18 cellular contexts compared by ENCODE assay signal in genomic region chr5:16712600-16712999, GRCh38.
DNase-seq lines count a peak whose midpoint lies in the region; ATAC-seq and TF ChIP-seq lines count a peak whose summit lies in the region.
"Had no signal": no experiment of that assay in that cellular context is flagged by ENCODE, and none has a peak within 500 bp of the region (broad histone marks: within the 10 kb centered on the region; RNA-seq: fewer than 3 reads in every experiment).

No MANE protein-coding gene starts in this region.

- H3K4me3 Mint-ChIP-seq in Caco-2 (ENCODE audit: unreplicated experiment) (no peak overlapping the region), endothelial cell (ENCODE audit: unreplicated experiment) (peak overlapping the region; percentile 93)
- H3K4me3 Mint-ChIP-seq: activated CD4-positive, alpha-beta T cell treated with anti-CD3 and anti-CD28 coated beads, Interleukin-2, amount 10 ng/mL, durations not matched to agents 7 days and 5 days; IgD-negative memory B cell had no signal

- H3F3A ChIP-seq in neural cell (ENCODE audit: insufficient read depth, low read length, poor library complexity, severe bottlenecking) = no peaks in the 10 kb centered on the region

- in situ Hi-C loops in mammary epithelial cell (cut with MboI; ENCODE audit: low sequenced_read_pairs in 2 of 2) = no loop called here

- BruUV-seq in Caco-2 (replicated peaks; lab: Mats Ljungman, UMichigan) (no TSS peak), mammary epithelial cell (replicated peaks; lab: Mats Ljungman, UMichigan) (no TSS peak)

- no peak for ATAC-seq in HG03378 (IDR thresholded peaks at IDR 0.05; ENCODE audit: unreplicated experiment)
- ATAC-seq: stimulated activated naive CD8-positive, alpha-beta T cell treated with anti-CD3 and anti-CD28 coated beads, Interleukin-15, amount 100 ng/mL, for 72 hours had no signal

- no peaks in the 10 kb centered on the region for H3K27me3 Mint-ChIP-seq in Caco-2 (ENCODE audit: insufficient read depth, unreplicated experiment)
- peaks cover 20% of the 10 kb centered on the region for H3K27me3 Mint-ChIP-seq in endothelial cell (ENCODE audit: unreplicated experiment)
- H3K27me3 Mint-ChIP-seq: IgD-negative memory B cell had no signal

- H2AFZ ChIP-seq in neural cell (ENCODE audit: low read depth, low read length) (no peak overlapping the region), mammary epithelial cell (ENCODE audit: low read depth, low read length) (no peak overlapping the region)

- H3K27me3 ChIP-seq in Caco-2 (replicated peaks; ENCODE audit: control insufficient read depth, insufficient read depth, low read length) (no peaks in the 10 kb centered on the region), neural cell (ENCODE audit: insufficient read depth, low read depth, low read length) (no peaks in the 10 kb centered on the region), mammary epithelial cell (ENCODE audit: insufficient read depth, low read length) (no peaks in the 10 kb centered on the region)
- H3K27me3 ChIP-seq: vagina had no signal

- H4K20me1 ChIP-seq in neural cell (ENCODE audit: insufficient read depth) = no peaks in the 10 kb centered on the region
- H4K20me1 ChIP-seq in mammary epithelial cell (ENCODE audit: insufficient read depth, low read length) = no peaks in the 10 kb centered on the region

- no peaks in the 10 kb centered on the region for H3K9me2 ChIP-seq in neural cell (ENCODE audit: insufficient read depth, low read length)

- H3K4me1 ChIP-seq in Caco-2 = peaks cover 5% of the 10 kb centered on the region; the same call in 1 of the 2 replicates
- H3K4me1 ChIP-seq in mammary epithelial cell (ENCODE audit: insufficient read depth, low read length) = no peaks in the 10 kb centered on the region
- H3K4me1 ChIP-seq: vagina had no signal

- no peak for TF ChIP-seq CTCF in Caco-2 (IDR thresholded peaks at IDR 0.05; ENCODE audit: insufficient read depth in 1 of 2, low read depth in 1 of 2, low read length in 1 of 2, severe bottlenecking in 1 of 2, unreplicated experiment in 1 of 2)
- TF ChIP-seq CTCF in endothelial cell (IDR thresholded peaks at IDR 0.05; ENCODE audit: unreplicated experiment) = no peak
- TF ChIP-seq CTCF in neural cell (IDR thresholded peaks at IDR 0.05; ENCODE audit: poor library complexity, severe bottlenecking) = no peak
- TF ChIP-seq CTCF in mammary epithelial cell (conservative IDR thresholded peaks at IDR 0.05 in 1 of 2, IDR thresholded peaks at IDR 0.05 in 1 of 2; ENCODE audit: extremely low read depth in 1 of 2, insufficient read depth in 1 of 2, low read depth in 1 of 2, low read length in 2 of 2) = no peak

- peak overlapping the region; percentile 67 for H3K9ac ChIP-seq in neural cell (ENCODE audit: low read length)
- no peak overlapping the region for H3K9ac ChIP-seq in mammary epithelial cell (ENCODE audit: insufficient read depth, low read length)

- DNase-seq in Caco-2 (no peak), NCI-H748 (lab: John Stamatoyannopoulos, UW; ENCODE audit: unreplicated experiment) (peak; percentile 83), endothelial cell (ENCODE audit: low spot score) (no peak), mammary epithelial cell (no peak), NCI-H146 (lab: John Stamatoyannopoulos, UW) (no peak), hypothalamus (lab: John Stamatoyannopoulos, UW) (no peak)
- DNase-seq: activated CD4-positive, alpha-beta T cell treated with anti-CD3 and anti-CD28 coated beads, Interleukin-2, amount 10 ng/mL, durations not matched to agents 7 days and 5 days; activated naive CD4-positive, alpha-beta T cell treated with anti-CD3 and anti-CD28 coated beads, Interleukin-2, amount 50 U/mL, for 16 hours; activated T-cell treated with anti-CD3 and anti-CD28 coated beads for 4 hours; DMS79; effector CD4-positive, alpha-beta T cell; left ventricle myocardium inferior; NCI-H1105; stimulated activated naive CD8-positive, alpha-beta T cell treated with anti-CD3 and anti-CD28 coated beads, Interleukin-15, amount 100 ng/mL, for 72 hours had no signal

- H3K27ac ChIP-seq in neural cell (ENCODE audit: low read length) (peak overlapping the region; percentile 88), mammary epithelial cell (ENCODE audit: insufficient read depth, low read depth, low read length) (no peak overlapping the region)
- H3K27ac ChIP-seq: left ventricle myocardium inferior, vagina had no signal

- intact Hi-C loops in Caco-2 (cut with micrococcal nuclease; ENCODE audit: unreplicated experiment) (no loop called here), mammary epithelial cell (cut with micrococcal nuclease) (no loop called here)

- H3K4me2 ChIP-seq in neural cell (ENCODE audit: low read length) (peak overlapping the region; percentile 67), mammary epithelial cell (ENCODE audit: insufficient read depth, low read depth, low read length) (no peak overlapping the region)

- TF ChIP-seq EP300 in neural cell (conservative IDR thresholded peaks at IDR 0.05; ENCODE audit: poor library complexity, severe bottlenecking) = no peak

- H3K36me3 ChIP-seq in Caco-2 (ENCODE audit: control insufficient read depth, insufficient read depth, low read length) (peaks cover 8% of the 10 kb centered on the region), neural cell (ENCODE audit: insufficient read depth, low read length) (no peaks in the 10 kb centered on the region), mammary epithelial cell (ENCODE audit: insufficient read depth, low read length) (peaks cover 25% of the 10 kb centered on the region)

- H3K4me1 Mint-ChIP-seq in Caco-2 (ENCODE audit: low read depth, unreplicated experiment) (no peaks in the 10 kb centered on the region), endothelial cell (ENCODE audit: unreplicated experiment) (peaks cover 47% of the 10 kb centered on the region)
- H3K4me1 Mint-ChIP-seq: activated CD4-positive, alpha-beta T cell treated with anti-CD3 and anti-CD28 coated beads, Interleukin-2, amount 10 ng/mL, durations not matched to agents 7 days and 5 days; IgD-negative memory B cell had no signal

- H3K79me2 ChIP-seq in neural cell (replicated peaks; ENCODE audit: insufficient read depth, low read length) (peaks cover 87% of the 10 kb centered on the region), mammary epithelial cell (ENCODE audit: insufficient read depth, low read length) (peaks cover 20% of the 10 kb centered on the region)

- dilution Hi-C loops in mammary epithelial cell (cut with HindIII; ENCODE audit: low sequenced_read_pairs) = no loop called here

- POLR2A ChIA-PET in Caco-2 (lab: Charles Lee) = no interaction called here

- TF ChIP-seq RAD21 in neural cell (conservative IDR thresholded peaks at IDR 0.05) = no peak

- WGBS in mammary epithelial cell (ENCODE audit: low coverage, missing lambda C conversion rate) = 79% methylated on average over 3 of the region's 3 CpGs

- H3K27ac Mint-ChIP-seq in Caco-2 (ENCODE audit: unreplicated experiment) (peak overlapping the region; percentile 16), endothelial cell (ENCODE audit: unreplicated experiment) (peak overlapping the region; percentile 100)
- H3K27ac Mint-ChIP-seq: activated CD4-positive, alpha-beta T cell treated with anti-CD3 and anti-CD28 coated beads, Interleukin-2, amount 10 ng/mL, durations not matched to agents 7 days and 5 days; IgD-negative memory B cell; stimulated activated naive CD8-positive, alpha-beta T cell treated with anti-CD3 and anti-CD28 coated beads, Interleukin-15, amount 100 ng/mL, for 72 hours had no signal

- H3K9me3 Mint-ChIP-seq in Caco-2 (ENCODE audit: unreplicated experiment) (no peaks in the 10 kb centered on the region), endothelial cell (ENCODE audit: unreplicated experiment) (no peaks in the 10 kb centered on the region)
- H3K9me3 Mint-ChIP-seq: activated CD4-positive, alpha-beta T cell treated with anti-CD3 and anti-CD28 coated beads, Interleukin-2, amount 10 ng/mL, durations not matched to agents 7 days and 5 days; IgD-negative memory B cell; stimulated activated naive CD8-positive, alpha-beta T cell treated with anti-CD3 and anti-CD28 coated beads, Interleukin-15, amount 100 ng/mL, for 72 hours had no signal

- no peaks in the 10 kb centered on the region for H3K9me3 ChIP-seq in Caco-2
- no peaks in the 10 kb centered on the region for H3K9me3 ChIP-seq in neural cell (ENCODE audit: low read length)
- H3K9me3 ChIP-seq in mammary epithelial cell (replicated peaks; ENCODE audit: insufficient read depth, low read length) = no peaks in the 10 kb centered on the region
- H3K9me3 ChIP-seq: left ventricle myocardium inferior, vagina had no signal

- H3K4me3 ChIP-seq in Caco-2 (ENCODE audit: low read depth, low read length) (no peak overlapping the region), neural cell (ENCODE audit: low read length) (peak overlapping the region; percentile 71), mammary epithelial cell (replicated peaks in 1 of 3; ENCODE audit: insufficient read depth in 1 of 3, low read depth in 2 of 3, low read length in 3 of 3) (no peak overlapping the region)

- CTCF ChIA-PET in Caco-2 (lab: Charles Lee) = no interaction called here
- CTCF ChIA-PET in mammary epithelial cell (lab: Charles Lee; ENCODE audit: low non-redundant PET) = no interaction called here

- H3K36me3 Mint-ChIP-seq in Caco-2 (ENCODE audit: insufficient read depth, unreplicated experiment) (peaks cover 77% of the 10 kb centered on the region), endothelial cell (ENCODE audit: low read depth, unreplicated experiment) (peaks cover 49% of the 10 kb centered on the region)

TF ChIP-seq in neural cell, 6 proteins besides CTCF, POLR2A, EP300 and RAD21 (continues in another document):
- no peak for TF ChIP-seq MXI1 (conservative IDR thresholded peaks at IDR 0.05; ENCODE audit: poor library complexity, severe bottlenecking)
- no peak for TF ChIP-seq POLR2AphosphoS5 (IDR thresholded peaks at IDR 0.05)
- TF ChIP-seq TAF1 (IDR thresholded peaks at IDR 0.05; ENCODE audit: low read depth) = no peak
